In the genomic region with DNA sequence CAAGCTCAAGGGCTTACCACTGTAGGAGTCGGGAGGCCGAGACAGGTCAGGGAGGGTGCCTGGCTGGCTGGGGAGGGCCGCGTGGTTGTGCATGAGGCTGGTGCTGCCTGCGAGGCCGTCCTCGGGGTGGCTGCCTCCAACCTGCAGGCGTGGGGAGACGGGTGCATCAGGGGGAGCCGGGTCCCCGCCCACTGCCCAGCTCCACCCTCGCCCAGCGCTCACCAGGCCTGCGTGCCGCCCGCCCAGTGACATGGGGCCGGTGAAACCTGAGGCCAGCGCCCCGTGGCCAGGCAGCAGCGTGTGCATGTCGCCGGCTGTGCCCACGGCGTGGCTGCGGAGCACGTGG, we compare ENCODE assay signal across 1 cellular context.
TF ChIP-seq lines count a peak whose summit lies in the region.

No MANE protein-coding gene starts in this region.

TF ChIP-seq in K562, 482 proteins besides CTCF, POLR2A, EP300 and RAD21:
- TF ChIP-seq POLR2G (IDR thresholded peaks at IDR 0.05; ENCODE audit: low read depth, low read length) (0 out of 2 replicates have a peak, but pooled peaks have one; percentile 10), ETV6 (IDR thresholded peaks at IDR 0.05; ENCODE audit: borderline replicate concordance in 1 of 2, low read depth in 2 of 2, low read length in 1 of 2) (no peak), ETV6 (CRISPR knock-in tag; IDR thresholded peaks at IDR 0.05; ENCODE audit: borderline replicate concordance) (no peak), TEAD2 (tag; IDR thresholded peaks at IDR 0.05) (no peak), ZNF239 (CRISPR knock-in tag; IDR thresholded peaks at IDR 0.05) (no peak), E4F1 (CRISPR knock-in tag; IDR thresholded peaks at IDR 0.05; ENCODE audit: borderline replicate concordance) (no peak)
